In genomic region chr3:138465451-138465850, GRCh38 we compare ENCODE assay signal across 9 cellular contexts. TPM values are rescaled to one million over a fixed set of nuclear protein-coding genes. Genes with fewer than 3 reads are reported as not detected.
"Had no signal": no experiment of that assay in that cellular context is flagged by ENCODE, and none has a peak within 500 bp of the region (broad histone marks: within the 10 kb centered on the region; RNA-seq: fewer than 3 reads in every experiment).

No MANE protein-coding gene starts in this region.

- H3K9ac ChIP-seq: GM23248 had no signal

- FAIRE-seq: HTR-8/SVneo, K562 had no signal

- DNase-seq: GM23248, GOT3, H7, HFFc6 had no signal

- H3K36me3 ChIP-seq: HAP-1 had no signal

- H3K4me1 ChIP-seq: HAP-1 had no signal

- H3K4me3 ChIP-seq: GM23248, HAP-1, K562 had no signal

- H3K9me3 Mint-ChIP-seq: HFFc6 had no signal

- ATAC-seq: HCT116, K562 had no signal

- H3K9me3 ChIP-seq: HAP-1 had no signal

- H3K27ac ChIP-seq: GM23248 had no signal

- H3K27ac Mint-ChIP-seq: HFFc6 had no signal

- H3K4me3 Mint-ChIP-seq: HFFc6 had no signal

- H2AFZ ChIP-seq: GM23248 had no signal

RNA-seq across cellular contexts. Expression of gene ESYT3, which starts 31.0 kb away (rescaled TPM):
- total RNA-seq: HT-29, K562 had no signal
- polyA plus RNA-seq: K562 had no signal
